13 cellular contexts compared by ENCODE assay signal in genomic region chr1:101284021-101284420, GRCh38. TPM values are rescaled to one million over a fixed set of nuclear protein-coding genes. Genes with fewer than 3 reads are reported as not detected.
DNase-seq lines count a peak whose midpoint lies in the region; ATAC-seq and FAIRE-seq lines count a peak whose summit lies in the region.
"Had no signal": no experiment of that assay in that cellular context is flagged by ENCODE, and none has a peak within 500 bp of the region (broad histone marks: within the 10 kb centered on the region; RNA-seq: fewer than 3 reads in every experiment).

No MANE protein-coding gene starts in this region.

- H3K27ac ChIP-seq in naive thymus-derived CD4-positive, alpha-beta T cell (ENCODE audit: low read depth, low read length), result peak overlapping the region; percentile 77
- H3K27ac ChIP-seq: uterus had no signal

- peak overlapping the region; percentile 70 to 94 (median 80) for H3K4me3 Mint-ChIP-seq in naive thymus-derived CD4-positive, alpha-beta T cell
- H3K4me3 Mint-ChIP-seq: activated B cell treated with CpG ODN at 0.5 μM for 24 hours had no signal

- intact Hi-C loops in naive thymus-derived CD4-positive, alpha-beta T cell (cut with micrococcal nuclease), result loop anchor here (1.0 to 2.0 kb wide), 6 partner anchors 9 to 357 kb away; no protein-coding TSS in a partner anchor

- peak; percentile 23 for DNase-seq in activated CD4-positive, alpha-beta T cell treated with anti-CD3 and anti-CD28 coated beads for 1 hour
- DNase-seq in activated T-helper 1 cell treated with anti-CD3 and anti-CD28 coated beads, Interleukin-2, amount 50 U/mL, for 16 hours (ENCODE audit: low read depth in 1 of 2, low spot score in 1 of 2), result peak; percentile 9 to 17
- peak in 8 of 9 donors; percentile 44 to 73 (median 62) for DNase-seq in naive thymus-derived CD4-positive, alpha-beta T cell
- peak; percentile 66 for DNase-seq in stimulated activated CD8-positive, alpha-beta memory T cell treated with anti-CD3 and anti-CD28 coated beads, Interleukin-4, amount 100 ng/mL, for 48 hours
- DNase-seq in C1 segment of cervical spinal cord (lab: John Stamatoyannopoulos, UW) (no peak), NCI-H2196 treated with DMSO at 0.1 percent for 48 hours (lab: John Stamatoyannopoulos, UW; ENCODE audit: unreplicated experiment) (no peak), RCC 7860 (ENCODE audit: low spot score) (no peak), DMS79 (lab: John Stamatoyannopoulos, UW) (no peak)
- DNase-seq: activated B cell treated with CpG ODN at 0.5 μM for 24 hours, Karpas-422, uterus had no signal

- no peaks in the 10 kb centered on the region for H3K9me3 ChIP-seq in naive thymus-derived CD4-positive, alpha-beta T cell (ENCODE audit: control insufficient read depth in 2 of 3, low read length in 3 of 3)
- H3K9me3 ChIP-seq: uterus had no signal

- H3K27me3 Mint-ChIP-seq in naive thymus-derived CD4-positive, alpha-beta T cell, result no peaks in the 10 kb centered on the region
- H3K27me3 Mint-ChIP-seq: activated B cell treated with CpG ODN at 0.5 μM for 24 hours had no signal

- CTCF ChIA-PET in naive thymus-derived CD4-positive, alpha-beta T cell (lab: Charles Lee), result interaction anchor here (1.0 to 6.8 kb wide), 10 partner anchors 14 to 360 kb away, joined by 4 to 110 read pairs (median 20); partner anchors contain the start of gene S1PR1

- POLR2A ChIA-PET in naive thymus-derived CD4-positive, alpha-beta T cell (lab: Charles Lee), result interaction anchor here (0.6 to 16.7 kb wide), 9 partner anchors 20 to 358 kb away, joined by 3 to 633 read pairs (median 4); partner anchors contain the start of gene S1PR1

- H3K27me3 ChIP-seq in naive thymus-derived CD4-positive, alpha-beta T cell (ENCODE audit: control insufficient read depth in 2 of 2, insufficient read depth in 2 of 2, low read length in 2 of 2), result no peaks in the 10 kb centered on the region
- H3K27me3 ChIP-seq: uterus had no signal

- H3K36me3 Mint-ChIP-seq in naive thymus-derived CD4-positive, alpha-beta T cell, result peaks cover 0 to 3% (median 0%) of the 10 kb centered on the region in 5 donors

- peak overlapping the region; percentile 75 to 99 (median 98) for H3K27ac Mint-ChIP-seq in naive thymus-derived CD4-positive, alpha-beta T cell
- H3K27ac Mint-ChIP-seq: activated B cell treated with CpG ODN at 0.5 μM for 24 hours had no signal

- H3K4me1 ChIP-seq in naive thymus-derived CD4-positive, alpha-beta T cell (ENCODE audit: control insufficient read depth in 2 of 2, insufficient read depth in 2 of 2, low read length in 2 of 2), result peaks cover 83 to 92% of the 10 kb centered on the region in 2 donors
- H3K4me1 ChIP-seq: uterus had no signal

- H3K36me3 ChIP-seq in naive thymus-derived CD4-positive, alpha-beta T cell (ENCODE audit: control insufficient read depth in 2 of 3, insufficient read depth in 3 of 3, low read length in 3 of 3), result no peaks in the 10 kb centered on the region
- H3K36me3 ChIP-seq: uterus had no signal

- H3K9me3 Mint-ChIP-seq in naive thymus-derived CD4-positive, alpha-beta T cell, result peaks cover 0 to 1% (median 0%) of the 10 kb centered on the region in 11 donors
- H3K9me3 Mint-ChIP-seq: activated B cell treated with CpG ODN at 0.5 μM for 24 hours had no signal

- H3K4me3 ChIP-seq in naive thymus-derived CD4-positive, alpha-beta T cell (ENCODE audit: low read length), result peak overlapping the region; percentile 35
- H3K4me3 ChIP-seq: uterus had no signal

- ATAC-seq in naive thymus-derived CD4-positive, alpha-beta T cell, result peak; percentile 70

- peaks cover 67 to 94% (median 91%) of the 10 kb centered on the region in 7 donors for H3K4me1 Mint-ChIP-seq in naive thymus-derived CD4-positive, alpha-beta T cell

- FAIRE-seq in RCC 7860 (lab: Jason Lieb, UNC), result no peak
- FAIRE-seq: GM19239, keratinocyte had no signal

RNA-seq across cellular contexts. Expression of gene S1PR1, which starts 47.2 kb away (rescaled TPM):
- 100 to 1,000 TPM; 116 to 305 (median 283) TPM for total RNA-seq in naive thymus-derived CD4-positive, alpha-beta T cell
- polyA plus RNA-seq in naive thymus-derived CD4-positive, alpha-beta T cell, result 100 to 1,000 TPM; 209 to 247 TPM

Comparison
In these comparisons a context has a peak if more than half of its experiments do, and no peak if none do; other contexts are left out.
1. DNase-seq: peak in activated CD4-positive, alpha-beta T cell treated with anti-CD3 and anti-CD28 coated beads for 1 hour (single experiment), activated T-helper 1 cell treated with anti-CD3 and anti-CD28 coated beads, Interleukin-2, amount 50 U/mL, for 16 hours (2 of 2), naive thymus-derived CD4-positive, alpha-beta T cell (8 of 9) and stimulated activated CD8-positive, alpha-beta memory T cell treated with anti-CD3 and anti-CD28 coated beads, Interleukin-4, amount 100 ng/mL, for 48 hours (single experiment); none in C1 segment of cervical spinal cord (0 of 14), NCI-H2196 treated with DMSO at 0.1 percent for 48 hours (single experiment), RCC 7860 (single experiment) and DMS79 (single experiment).